13 cellular contexts compared by ENCODE assay signal in genomic region chr9:32339424-32339823, GRCh38.
DNase-seq lines count a peak whose midpoint lies in the region; ATAC-seq lines count a peak whose summit lies in the region.
"Had no signal": no experiment of that assay in that cellular context is flagged by ENCODE, and none has a peak within 500 bp of the region (broad histone marks: within the 10 kb centered on the region; RNA-seq: fewer than 3 reads in every experiment).

No MANE protein-coding gene starts in this region.

- no peaks in the 10 kb centered on the region for H3K27me3 Mint-ChIP-seq in T-helper 2 cell treated with Interferon-gamma antibody and Interleukin-4, amounts not matched to agents 5 μg/mL and 100 μg/mL, for 36 hours (ENCODE audit: low read depth)

- no peak overlapping the region for H3K4me3 Mint-ChIP-seq in T-helper 2 cell treated with Interferon-gamma antibody and Interleukin-4, amounts not matched to agents 5 μg/mL and 100 μg/mL, for 36 hours
- H3K4me3 Mint-ChIP-seq: nephron progenitor cell had no signal

- peak; percentile 64 for ATAC-seq in GM18499 (IDR thresholded peaks at IDR 0.05; ENCODE audit: insufficient read depth, unreplicated experiment)
- ATAC-seq in GM19463 (IDR thresholded peaks at IDR 0.05; ENCODE audit: unreplicated experiment): peak; percentile 86
- peak; percentile 88 for ATAC-seq in HG02852 (IDR thresholded peaks at IDR 0.05; ENCODE audit: unreplicated experiment)
- peak; percentile 80 for ATAC-seq in HG03520 (IDR thresholded peaks at IDR 0.05; ENCODE audit: unreplicated experiment)
- ATAC-seq: left lung had no signal

- H3K9me3 Mint-ChIP-seq in T-helper 2 cell treated with Interferon-gamma antibody and Interleukin-4, amounts not matched to agents 5 μg/mL and 100 μg/mL, for 36 hours: no peaks in the 10 kb centered on the region
- H3K9me3 Mint-ChIP-seq: nephron progenitor cell had no signal

- no peak overlapping the region for H3K27ac Mint-ChIP-seq in T-helper 2 cell treated with Interferon-gamma antibody and Interleukin-4, amounts not matched to agents 5 μg/mL and 100 μg/mL, for 36 hours
- H3K27ac Mint-ChIP-seq: nephron progenitor cell had no signal

- no peak for DNase-seq in stimulated activated CD4-positive, alpha-beta T cell treated with anti-CD3 and anti-CD28 coated beads, Interleukin-2, amount 100 ng/mL, for 48 hours
- DNase-seq in T-helper 2 cell treated with Interferon-gamma antibody and Interleukin-4, amounts not matched to agents 5 μg/mL and 100 μg/mL, for 36 hours (ENCODE audit: low spot score): no peak
- no peak for DNase-seq in NCI-H1436 (lab: John Stamatoyannopoulos, UW)
- DNase-seq in D341Med (ENCODE audit: low spot score): no peak
- DNase-seq: activated T-cell treated with anti-CD3 and anti-CD28 coated beads, Interleukin-2, amount 50 U/mL, for 48 hours; left lung; NCI-H446 treated with DMSO at 0.1 percent for 48 hours; nephron progenitor cell; Right ventricle myocardium superior had no signal

- H3K4me1 Mint-ChIP-seq in T-helper 2 cell treated with Interferon-gamma antibody and Interleukin-4, amounts not matched to agents 5 μg/mL and 100 μg/mL, for 36 hours (ENCODE audit: low read depth): peaks cover 5% of the 10 kb centered on the region

- no peaks in the 10 kb centered on the region for H3K36me3 Mint-ChIP-seq in T-helper 2 cell treated with Interferon-gamma antibody and Interleukin-4, amounts not matched to agents 5 μg/mL and 100 μg/mL, for 36 hours (ENCODE audit: low read depth)
